3 cellular contexts compared by ENCODE assay signal in the genomic region with DNA sequence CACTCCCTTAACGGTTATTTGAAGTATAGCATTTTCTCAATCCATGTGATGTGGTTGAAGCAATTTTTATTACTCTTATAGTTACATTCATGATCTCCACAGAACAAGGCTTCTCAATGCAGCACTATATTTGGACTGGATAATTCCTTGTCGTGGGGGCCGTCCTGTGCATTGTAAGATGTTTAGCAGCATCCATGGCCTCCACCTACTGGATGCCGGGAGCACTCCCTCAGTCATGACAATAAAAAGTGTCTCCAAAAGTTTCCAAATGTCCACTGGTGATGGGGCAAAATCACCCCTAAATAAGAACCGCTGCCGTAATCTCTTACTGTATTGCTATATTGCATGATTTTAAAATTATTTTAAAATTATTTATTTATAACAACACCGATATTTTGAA.
TF ChIP-seq lines count a peak whose summit lies in the region.

No MANE protein-coding gene starts in this region.

TF ChIP-seq in GM23338, 12 proteins besides CTCF, POLR2A, EP300 and RAD21 (continues in another document):
- TF ChIP-seq, protein P1, sequence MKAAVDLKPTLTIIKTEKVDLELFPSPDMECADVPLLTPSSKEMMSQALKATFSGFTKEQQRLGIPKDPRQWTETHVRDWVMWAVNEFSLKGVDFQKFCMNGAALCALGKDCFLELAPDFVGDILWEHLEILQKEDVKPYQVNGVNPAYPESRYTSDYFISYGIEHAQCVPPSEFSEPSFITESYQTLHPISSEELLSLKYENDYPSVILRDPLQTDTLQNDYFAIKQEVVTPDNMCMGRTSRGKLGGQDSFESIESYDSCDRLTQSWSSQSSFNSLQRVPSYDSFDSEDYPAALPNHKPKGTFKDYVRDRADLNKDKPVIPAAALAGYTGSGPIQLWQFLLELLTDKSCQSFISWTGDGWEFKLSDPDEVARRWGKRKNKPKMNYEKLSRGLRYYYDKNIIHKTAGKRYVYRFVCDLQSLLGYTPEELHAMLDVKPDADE (IDR thresholded peaks at IDR 0.05), result no peak
- TF ChIP-seq EZH2 (IDR thresholded peaks at IDR 0.05; ENCODE audit: low read depth, unreplicated experiment), result no peak
- TF ChIP-seq, protein P2, sequence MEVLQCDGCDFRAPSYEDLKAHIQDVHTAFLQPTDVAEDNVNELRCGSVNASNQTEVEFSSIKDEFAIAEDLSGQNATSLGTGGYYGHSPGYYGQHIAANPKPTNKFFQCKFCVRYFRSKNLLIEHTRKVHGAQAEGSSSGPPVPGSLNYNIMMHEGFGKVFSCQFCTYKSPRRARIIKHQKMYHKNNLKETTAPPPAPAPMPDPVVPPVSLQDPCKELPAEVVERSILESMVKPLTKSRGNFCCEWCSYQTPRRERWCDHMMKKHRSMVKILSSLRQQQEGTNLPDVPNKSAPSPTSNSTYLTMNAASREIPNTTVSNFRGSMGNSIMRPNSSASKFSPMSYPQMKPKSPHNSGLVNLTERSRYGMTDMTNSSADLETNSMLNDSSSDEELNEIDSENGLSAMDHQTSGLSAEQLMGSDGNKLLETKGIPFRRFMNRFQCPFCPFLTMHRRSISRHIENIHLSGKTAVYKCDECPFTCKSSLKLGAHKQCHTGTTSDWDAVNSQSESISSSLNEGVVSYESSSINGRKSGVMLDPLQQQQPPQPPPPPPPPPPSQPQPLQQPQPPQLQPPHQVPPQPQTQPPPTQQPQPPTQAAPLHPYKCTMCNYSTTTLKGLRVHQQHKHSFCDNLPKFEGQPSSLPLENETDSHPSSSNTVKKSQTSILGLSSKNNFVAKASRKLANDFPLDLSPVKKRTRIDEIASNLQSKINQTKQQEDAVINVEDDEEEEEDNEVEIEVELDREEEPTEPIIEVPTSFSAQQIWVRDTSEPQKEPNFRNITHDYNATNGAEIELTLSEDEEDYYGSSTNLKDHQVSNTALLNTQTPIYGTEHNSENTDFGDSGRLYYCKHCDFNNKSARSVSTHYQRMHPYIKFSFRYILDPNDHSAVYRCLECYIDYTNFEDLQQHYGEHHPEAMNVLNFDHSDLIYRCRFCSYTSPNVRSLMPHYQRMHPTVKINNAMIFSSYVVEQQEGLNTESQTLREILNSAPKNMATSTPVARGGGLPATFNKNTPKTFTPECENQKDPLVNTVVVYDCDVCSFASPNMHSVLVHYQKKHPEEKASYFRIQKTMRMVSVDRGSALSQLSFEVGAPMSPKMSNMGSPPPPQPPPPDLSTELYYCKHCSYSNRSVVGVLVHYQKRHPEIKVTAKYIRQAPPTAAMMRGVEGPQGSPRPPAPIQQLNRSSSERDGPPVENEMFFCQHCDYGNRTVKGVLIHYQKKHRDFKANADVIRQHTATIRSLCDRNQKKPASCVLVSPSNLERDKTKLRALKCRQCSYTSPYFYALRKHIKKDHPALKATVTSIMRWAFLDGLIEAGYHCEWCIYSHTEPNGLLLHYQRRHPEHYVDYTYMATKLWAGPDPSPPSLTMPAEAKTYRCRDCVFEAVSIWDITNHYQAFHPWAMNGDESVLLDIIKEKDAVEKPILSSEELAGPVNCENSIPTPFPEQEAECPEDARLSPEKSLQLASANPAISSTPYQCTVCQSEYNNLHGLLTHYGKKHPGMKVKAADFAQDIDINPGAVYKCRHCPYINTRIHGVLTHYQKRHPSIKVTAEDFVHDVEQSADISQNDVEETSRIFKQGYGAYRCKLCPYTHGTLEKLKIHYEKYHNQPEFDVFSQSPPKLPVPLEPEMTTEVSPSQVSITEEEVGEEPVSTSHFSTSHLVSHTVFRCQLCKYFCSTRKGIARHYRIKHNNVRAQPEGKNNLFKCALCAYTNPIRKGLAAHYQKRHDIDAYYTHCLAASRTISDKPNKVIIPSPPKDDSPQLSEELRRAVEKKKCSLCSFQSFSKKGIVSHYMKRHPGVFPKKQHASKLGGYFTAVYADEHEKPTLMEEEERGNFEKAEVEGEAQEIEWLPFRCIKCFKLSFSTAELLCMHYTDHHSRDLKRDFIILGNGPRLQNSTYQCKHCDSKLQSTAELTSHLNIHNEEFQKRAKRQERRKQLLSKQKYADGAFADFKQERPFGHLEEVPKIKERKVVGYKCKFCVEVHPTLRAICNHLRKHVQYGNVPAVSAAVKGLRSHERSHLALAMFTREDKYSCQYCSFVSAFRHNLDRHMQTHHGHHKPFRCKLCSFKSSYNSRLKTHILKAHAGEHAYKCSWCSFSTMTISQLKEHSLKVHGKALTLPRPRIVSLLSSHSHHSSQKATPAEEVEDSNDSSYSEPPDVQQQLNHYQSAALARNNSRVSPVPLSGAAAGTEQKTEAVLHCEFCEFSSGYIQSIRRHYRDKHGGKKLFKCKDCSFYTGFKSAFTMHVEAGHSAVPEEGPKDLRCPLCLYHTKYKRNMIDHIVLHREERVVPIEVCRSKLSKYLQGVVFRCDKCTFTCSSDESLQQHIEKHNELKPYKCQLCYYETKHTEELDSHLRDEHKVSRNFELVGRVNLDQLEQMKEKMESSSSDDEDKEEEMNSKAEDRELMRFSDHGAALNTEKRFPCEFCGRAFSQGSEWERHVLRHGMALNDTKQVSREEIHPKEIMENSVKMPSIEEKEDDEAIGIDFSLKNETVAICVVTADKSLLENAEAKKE (CRISPR knock-in tag; IDR thresholded peaks at IDR 0.05), result no peak

TF ChIP-seq in WTC11, 78 proteins besides CTCF, POLR2A, EP300 and RAD21 (continued from another document):
- TF ChIP-seq ARID4B (CRISPR knock-in tag; IDR thresholded peaks at IDR 0.05; ENCODE audit: borderline replicate concordance), result no peak
- TF ChIP-seq SOX15 (CRISPR knock-in tag; IDR thresholded peaks at IDR 0.05), result no peak
- TF ChIP-seq TP53 (CRISPR knock-in tag; IDR thresholded peaks at IDR 0.05), result no peak
- no peak for TF ChIP-seq ZNF138 (CRISPR knock-in tag; conservative IDR thresholded peaks at IDR 0.05)
- TF ChIP-seq, protein P3, sequence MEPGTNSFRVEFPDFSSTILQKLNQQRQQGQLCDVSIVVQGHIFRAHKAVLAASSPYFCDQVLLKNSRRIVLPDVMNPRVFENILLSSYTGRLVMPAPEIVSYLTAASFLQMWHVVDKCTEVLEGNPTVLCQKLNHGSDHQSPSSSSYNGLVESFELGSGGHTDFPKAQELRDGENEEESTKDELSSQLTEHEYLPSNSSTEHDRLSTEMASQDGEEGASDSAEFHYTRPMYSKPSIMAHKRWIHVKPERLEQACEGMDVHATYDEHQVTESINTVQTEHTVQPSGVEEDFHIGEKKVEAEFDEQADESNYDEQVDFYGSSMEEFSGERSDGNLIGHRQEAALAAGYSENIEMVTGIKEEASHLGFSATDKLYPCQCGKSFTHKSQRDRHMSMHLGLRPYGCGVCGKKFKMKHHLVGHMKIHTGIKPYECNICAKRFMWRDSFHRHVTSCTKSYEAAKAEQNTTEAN (CRISPR knock-in tag; IDR thresholded peaks at IDR 0.05), result no peak
- TF ChIP-seq ZNF263 (CRISPR knock-in tag; IDR thresholded peaks at IDR 0.05; ENCODE audit: low read depth), result no peak
- no peak for TF ChIP-seq ZBTB21 (CRISPR knock-in tag; IDR thresholded peaks at IDR 0.05; ENCODE audit: borderline replicate concordance)

TF ChIP-seq in HepG2, 621 proteins besides CTCF, POLR2A, EP300 and RAD21 (continued from another document):
- TF ChIP-seq FLYWCH1 (CRISPR knock-in tag; IDR thresholded peaks at IDR 0.05) (no peak), ZNF576 (CRISPR knock-in tag; IDR thresholded peaks at IDR 0.05) (no peak)
